ENCODE assay signal across 28 cellular contexts in genomic region chr1:60589046-60589748, GRCh38.
"Had no signal": no experiment of that assay in that cellular context is flagged by ENCODE, and none has a peak within 500 bp of the region (broad histone marks: within the 10 kb centered on the region; RNA-seq: fewer than 3 reads in every experiment).

No MANE protein-coding gene starts in this region.

- H3K4me3 ChIP-seq: esophagus squamous epithelium, gastrocnemius medialis, lower lobe of right lung, ovary, uterus had no signal

- H3K9ac ChIP-seq: SK-N-SH had no signal

- H3K27me3 ChIP-seq: esophagus squamous epithelium, gastrocnemius medialis, ovary, uterus had no signal

- H3K4me2 ChIP-seq: SK-N-SH had no signal

- H3K27ac ChIP-seq: epithelial cell of prostate, esophagus squamous epithelium, gastrocnemius medialis, lower lobe of right lung, ovary, uterus had no signal

- H3K36me3 ChIP-seq: esophagus squamous epithelium, gastrocnemius medialis, lower lobe of right lung, ovary, uterus had no signal

- H3K4me1 ChIP-seq: esophagus squamous epithelium, gastrocnemius medialis, lower lobe of right lung, uterus had no signal

- DNase-seq: activated CD4-positive, alpha-beta T cell treated with anti-CD3 and anti-CD28 coated beads, Interleukin-2, amount 50 U/mL, for 1 hour; activated CD8-positive, alpha-beta memory T cell treated with anti-CD3 and anti-CD28 coated beads, Interleukin-2, amount 10 ng/mL, durations not matched to agents 7 days and 5 days; activated CD8-positive, alpha-beta T cell treated with anti-CD3 and anti-CD28 coated beads, Interleukin-2, amount 10 ng/mL, durations not matched to agents 7 days and 5 days; activated naive CD4-positive, alpha-beta T cell; activated T-cell treated with anti-CD3 and anti-CD28 coated beads, Interleukin-2, amount 50 U/mL, for 72 hours; effector CD4-positive, alpha-beta T cell; esophagus squamous epithelium; gastrocnemius medialis; hippocampal formation; immature natural killer cell; lower lobe of right lung; mesenchymal stem cell; ovary; retina; SK-N-SH; small intestine; stimulated activated CD4-positive, alpha-beta T cell treated with anti-CD3 and anti-CD28 coated beads, Interleukin-1b, Interleukin-23, amount 100 ng/mL, for 48 hours; stimulated activated CD4-positive, alpha-beta T cell treated with anti-CD3 and anti-CD28 coated beads, Interleukin-4, amount 100 ng/mL, for 4 hours; stimulated activated CD8-positive, alpha-beta memory T cell treated with anti-CD3 and anti-CD28 coated beads, Interleukin-4, amount 100 ng/mL, for 48 hours; stimulated activated naive CD8-positive, alpha-beta T cell treated with anti-CD3 and anti-CD28 coated beads, Interleukin-15, amount 100 ng/mL, for 72 hours; SW 1271; T-helper 9 cell; uterus had no signal

- FAIRE-seq: small intestine had no signal

- ATAC-seq: activated CD8-positive, alpha-beta memory T cell treated with anti-CD3 and anti-CD28 coated beads, Interleukin-2, amount 10 ng/mL, durations not matched to agents 7 days and 5 days; activated CD8-positive, alpha-beta T cell treated with anti-CD3 and anti-CD28 coated beads, Interleukin-2, amount 10 ng/mL, durations not matched to agents 7 days and 5 days; activated naive CD4-positive, alpha-beta T cell treated with anti-CD3 and anti-CD28 coated beads, Interleukin-2, amount 50 U/mL, for 72 hours; activated T-cell treated with anti-CD3 and anti-CD28 coated beads, Interleukin-2, amount 50 U/mL, for 72 hours; gastrocnemius medialis; lower lobe of right lung; sciatic nerve; stimulated activated memory B cell treated with anti-CD40 and anti-IgM and Interleukin-4, amounts not matched to agents 10 μg/mL and 1 μg/mL and 100 μg/mL, for 72 hours; stimulated activated naive CD8-positive, alpha-beta T cell treated with anti-CD3 and anti-CD28 coated beads, Interleukin-15, amount 100 ng/mL, for 72 hours; WTC11 had no signal

- H3K9me3 ChIP-seq: gastrocnemius medialis, lower lobe of right lung, ovary, uterus had no signal
